Comparison of ENCODE assay signal across 9 cellular contexts in the genomic region with DNA sequence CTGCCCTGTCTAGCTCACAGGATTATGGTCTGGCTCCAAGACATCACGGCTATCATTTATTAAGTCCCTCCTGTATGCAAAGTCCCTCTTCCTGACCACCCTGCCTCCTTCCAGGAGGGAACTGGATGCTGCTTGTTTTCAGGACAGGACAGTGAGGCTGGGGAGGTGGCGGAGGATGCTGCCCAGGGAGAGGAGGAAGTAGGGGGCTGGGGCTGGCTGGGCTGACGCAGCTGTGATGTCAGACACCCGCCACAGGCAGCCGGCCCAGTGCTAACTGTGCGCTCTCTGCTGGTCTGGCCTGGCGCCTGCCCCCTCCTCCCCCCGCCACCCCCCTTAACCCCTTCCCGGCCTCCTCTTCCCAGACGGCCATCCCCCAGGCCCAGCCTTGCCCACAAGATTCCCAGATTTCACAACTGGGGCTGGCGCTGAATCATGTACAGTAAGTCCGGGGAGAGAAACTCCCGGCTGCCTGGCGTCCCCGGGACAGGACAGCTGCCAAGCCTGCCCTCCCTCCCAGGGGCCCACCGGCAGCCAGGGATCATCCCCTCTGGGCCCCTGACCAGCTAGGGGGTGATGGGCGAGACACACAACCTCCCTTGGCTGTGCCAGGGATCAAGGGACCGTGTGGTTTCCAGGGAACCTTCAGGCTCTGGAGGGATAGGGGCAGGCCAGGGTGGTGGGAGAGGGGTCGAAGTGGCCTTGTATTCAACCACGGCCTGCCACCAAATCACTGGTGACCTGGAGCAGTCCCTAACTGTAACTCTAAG.
A peak's percentile ranks its signal among the peaks of the same experiment; 100 is the strongest.
DNase-seq lines count a peak whose midpoint lies in the region; ATAC-seq, FAIRE-seq and TF ChIP-seq lines count a peak whose summit lies in the region.
"Had no signal": no experiment of that assay in that cellular context is flagged by ENCODE, and none has a peak within 500 bp of the region (broad histone marks: within the 10 kb centered on the region; RNA-seq: fewer than 3 reads in every experiment).

No MANE protein-coding gene starts in this region.

- H3K4me3 Mint-ChIP-seq in Caco-2 (ENCODE audit: unreplicated experiment) (no peak overlapping the region), type B pancreatic cell (no peak overlapping the region)

- H3K9me3 Mint-ChIP-seq in Caco-2 (ENCODE audit: unreplicated experiment) = peaks cover 6% of the 10 kb centered on the region
- H3K9me3 Mint-ChIP-seq in type B pancreatic cell = no peaks in the 10 kb centered on the region

- TF ChIP-seq POLR2A in H1 (IDR thresholded peaks at IDR 0.05; ENCODE audit: control extremely low read depth in 1 of 2, low read depth in 2 of 2, low read length in 2 of 2) (no peak), tibial nerve (IDR thresholded peaks at IDR 0.05) (peak in 1 of 2 donors; percentile 56)

- POLR2A ChIA-PET in Caco-2 (lab: Charles Lee) = no interaction called here
- POLR2A ChIA-PET in OCI-LY7 (lab: Charles Lee) = no interaction called here
- POLR2A ChIA-PET in H1 (lab: Charles Lee; ENCODE audit: partially characterized antibody) = interaction anchor here (0.8 to 3.0 kb wide), 3 partner anchors 9 to 118 kb away, joined by 3 to 8 read pairs (median 8); a partner anchor contains a TSS

- H4K20me1 ChIP-seq in OCI-LY7 (ENCODE audit: insufficient read depth, low read length) = no peaks in the 10 kb centered on the region
- no peaks in the 10 kb centered on the region for H4K20me1 ChIP-seq in H1 (replicated peaks in 1 of 2; ENCODE audit: control insufficient read depth in 1 of 2, insufficient read depth in 2 of 2, low read length in 2 of 2)

- TF ChIP-seq RAD21 in H1 (IDR thresholded peaks at IDR 0.05 in 1 of 2, conservative IDR thresholded peaks at IDR 0.05 in 1 of 2; ENCODE audit: low read depth in 2 of 2, low read length in 2 of 2) = no peak

- H3K9me3 ChIP-seq in Caco-2 (no peaks in the 10 kb centered on the region), OCI-LY7 (ENCODE audit: low read length) (no peaks in the 10 kb centered on the region), H1 (ENCODE audit: insufficient read depth in 2 of 2, low read depth in 1 of 2, low read length in 1 of 2) (no peaks in the 10 kb centered on the region), tibial nerve (no peaks in the 10 kb centered on the region)

- no peak overlapping the region for H3K9ac ChIP-seq in H1 (replicated peaks in 1 of 4; ENCODE audit: extremely low read depth in 1 of 4, low read depth in 3 of 4, low read length in 3 of 4)

- WGBS in H1 (ENCODE audit: extremely low coverage in 1 of 2, insufficient coverage in 1 of 2, insufficient read length in 1 of 2, insufficient replicate concordance in 2 of 2, low coverage in 1 of 2, low lambda C conversion rate in 2 of 2, missing lambda C conversion rate in 1 of 2), 2 experiments = 71% methylated on average over 11 of the region's 20 CpGs; no CpG with 5 or more reads in 1 of the 2 experiments
- WGBS in tibial nerve, 2 donors = 6 to 10% methylated on average over 9 to 12 of the region's 20 CpGs

- H3K4me1 ChIP-seq in Caco-2 (peaks cover 28% of the 10 kb centered on the region), OCI-LY7 (ENCODE audit: insufficient read depth, low read length, poor library complexity, severe bottlenecking) (peaks cover 10% of the 10 kb centered on the region), H1 (replicated peaks in 1 of 4; ENCODE audit: control insufficient read depth in 3 of 4, insufficient read depth in 4 of 4, low read length in 3 of 4) (peaks cover 0 to 12% (median 5%) of the 10 kb centered on the region in 4 experiments; a peak in 5 of 7 replicates), tibial nerve (peaks cover 7 to 81% (median 42%) of the 10 kb centered on the region in 4 donors)

- peak overlapping the region; percentile 91 for H2AFZ ChIP-seq in OCI-LY7 (ENCODE audit: low read length)
- H2AFZ ChIP-seq in H1 (ENCODE audit: low read length) = peak overlapping the region; percentile 78; the same call in 1 of the 2 replicates

- peak overlapping the region; percentile 25 for H4K91ac ChIP-seq in H1 (replicated peaks; ENCODE audit: insufficient read length, low read length)

- no peak overlapping the region for H2AK5ac ChIP-seq in H1 (ENCODE audit: low read depth, low read length)

- intact Hi-C loops in Caco-2 (cut with micrococcal nuclease; ENCODE audit: unreplicated experiment) = no loop called here
- intact Hi-C loops in OCI-LY7 (cut with micrococcal nuclease; ENCODE audit: unreplicated experiment) = no loop called here

- H3K23ac ChIP-seq in H1 (ENCODE audit: insufficient read length) = no peak overlapping the region

- no peaks in the 10 kb centered on the region for H3K36me3 ChIP-seq in Caco-2 (ENCODE audit: control insufficient read depth, insufficient read depth, low read length)
- H3K36me3 ChIP-seq in OCI-LY7 (ENCODE audit: insufficient read depth, low read length) = no peaks in the 10 kb centered on the region
- H3K36me3 ChIP-seq in H1 (ENCODE audit: control insufficient read depth in 2 of 4, insufficient read depth in 4 of 4, low read length in 3 of 4) = no peaks in the 10 kb centered on the region
- no peaks in the 10 kb centered on the region for H3K36me3 ChIP-seq in tibial nerve

- H3K27ac ChIP-seq in OCI-LY7 (ENCODE audit: low read depth, low read length, poor library complexity, severe bottlenecking) (no peak overlapping the region), H1 (ENCODE audit: low read depth, low read length) (no peak overlapping the region), tibial nerve (peak overlapping the region; percentile 66 to 93 (median 88))

- no peak overlapping the region for H3K56ac ChIP-seq in H1 (replicated peaks; ENCODE audit: insufficient read length, low read depth, low read length)

- no TSS peak for BruUV-seq in Caco-2 (replicated peaks; lab: Mats Ljungman, UMichigan)
- no TSS peak for BruUV-seq in OCI-LY7 (replicated peaks; lab: Mats Ljungman, UMichigan)

- H3K9me2 ChIP-seq in OCI-LY7 (ENCODE audit: insufficient read depth, low read length) = no peaks in the 10 kb centered on the region

- peak overlapping the region; percentile 80; the same call in 1 of the 2 replicates for H2BK12ac ChIP-seq in H1 (ENCODE audit: low read depth, low read length)

- CTCF ChIA-PET in Caco-2 (lab: Charles Lee) = no interaction called here
- CTCF ChIA-PET in OCI-LY7 (lab: Charles Lee; ENCODE audit: unreplicated experiment) = no interaction called here
- CTCF ChIA-PET in H1 (lab: Charles Lee; ENCODE audit: partially characterized antibody) = interaction anchor here (0.8 to 1.8 kb wide), 5 partner anchors 9 to 156 kb away, joined by 3 to 6 read pairs (median 3); no protein-coding TSS in a partner anchor

- no peaks in the 10 kb centered on the region for H3K79me1 ChIP-seq in H1 (ENCODE audit: low read depth, low read length)

- H3K27me3 Mint-ChIP-seq in Caco-2 (ENCODE audit: insufficient read depth, unreplicated experiment) (no peaks in the 10 kb centered on the region), type B pancreatic cell (peaks cover 5% of the 10 kb centered on the region)

- H2BK20ac ChIP-seq in H1 (ENCODE audit: low read length) = peak overlapping the region; percentile 32; the same call in 1 of the 2 replicates

- ATAC-seq in HG02642 (IDR thresholded peaks at IDR 0.05; ENCODE audit: poor library complexity, unreplicated experiment) (no peak), GM21786 (IDR thresholded peaks at IDR 0.05; ENCODE audit: unreplicated experiment) (no peak)

- peaks cover 23% of the 10 kb centered on the region for H3K4me1 Mint-ChIP-seq in Caco-2 (ENCODE audit: low read depth, unreplicated experiment)
- peaks cover 32% of the 10 kb centered on the region for H3K4me1 Mint-ChIP-seq in type B pancreatic cell (ENCODE audit: unreplicated experiment)

- H3K27ac Mint-ChIP-seq in Caco-2 (ENCODE audit: unreplicated experiment) = peak overlapping the region; percentile 26
- H3K27ac Mint-ChIP-seq in type B pancreatic cell = no peak overlapping the region

- peak overlapping the region; percentile 28 for H2BK120ac ChIP-seq in H1 (replicated peaks; ENCODE audit: low read depth, low read length)

- no peak for FAIRE-seq in H1 (lab: Jason Lieb, UNC)
- FAIRE-seq: frontal cortex had no signal

- DNase-seq in Caco-2 (no peak), OCI-LY7 (ENCODE audit: low spot score) (peak; percentile 50), H1 (ENCODE audit: low read depth in 1 of 2, low spot score in 2 of 2) (no peak), medulla oblongata (ENCODE audit: extremely low spot score) (peak; percentile 79), tibial nerve (ENCODE audit: low spot score in 2 of 2) (peak; percentile 84 to 92), type B pancreatic cell (ENCODE audit: extremely low spot score, unreplicated experiment) (no peak)

- TF ChIP-seq EP300 in H1 (IDR thresholded peaks at IDR 0.05; ENCODE audit: borderline replicate concordance in 1 of 2, low read depth in 2 of 2, low read length in 2 of 2) = no peak
- peak; percentile 28 to 87 for TF ChIP-seq EP300 in tibial nerve (IDR thresholded peaks at IDR 0.05)

- H3K36me3 Mint-ChIP-seq in Caco-2 (ENCODE audit: insufficient read depth, unreplicated experiment) (no peaks in the 10 kb centered on the region), type B pancreatic cell (no peaks in the 10 kb centered on the region)

- peak overlapping the region; percentile 2; the same call in 1 of the 2 replicates for H3K4me2 ChIP-seq in OCI-LY7 (ENCODE audit: low read length)
- H3K4me2 ChIP-seq in H1 (ENCODE audit: insufficient read depth in 1 of 2, low read depth in 2 of 2, low read length in 2 of 2) = no peak overlapping the region

- TF ChIP-seq CTCF in Caco-2 (IDR thresholded peaks at IDR 0.05; ENCODE audit: insufficient read depth in 1 of 2, low read depth in 1 of 2, low read length in 1 of 2, severe bottlenecking in 1 of 2, unreplicated experiment in 1 of 2) = no peak
- no peak for TF ChIP-seq CTCF in OCI-LY7 (conservative IDR thresholded peaks at IDR 0.05; ENCODE audit: low read length)
- no peak for TF ChIP-seq CTCF in H1 (IDR thresholded peaks at IDR 0.05; ENCODE audit: control extremely low read depth in 1 of 3, insufficient read depth in 1 of 3, low read depth in 1 of 3, low read length in 3 of 3)
- peak in 4 of 5 experiments; percentile 7 to 36 (median 18) for TF ChIP-seq CTCF in tibial nerve (IDR thresholded peaks at IDR 0.05)
- TF ChIP-seq CTCF in type B pancreatic cell (conservative IDR thresholded peaks at IDR 0.05) = no peak

- no peak overlapping the region for H3K4me3 ChIP-seq in Caco-2 (ENCODE audit: low read depth, low read length)
- no peak overlapping the region for H3K4me3 ChIP-seq in OCI-LY7 (ENCODE audit: low read depth, low read length, poor library complexity, severe bottlenecking)
- 0 out of 8 replicates have a peak overlapping the region, but pooled peaks of 1 of the 4 experiments have one; percentile 12 for H3K4me3 ChIP-seq in H1 (ENCODE audit: extremely low read depth in 1 of 4, insufficient read depth in 2 of 4, low read depth in 3 of 4, low read length in 4 of 4)
- peak overlapping the region in 1 of 4 donors; percentile 3 for H3K4me3 ChIP-seq in tibial nerve

- peak overlapping the region; percentile 83; the same call in 1 of the 2 replicates for H3K18ac ChIP-seq in H1 (ENCODE audit: extremely low read depth, low read length)

- H3K79me2 ChIP-seq in OCI-LY7 (ENCODE audit: insufficient read depth, low read depth, low read length) (no peaks in the 10 kb centered on the region), H1 (ENCODE audit: control insufficient read depth in 1 of 2, insufficient read depth in 2 of 2, low read length in 2 of 2) (no peaks in the 10 kb centered on the region)

- no peak overlapping the region for H3K4ac ChIP-seq in H1 (replicated peaks; ENCODE audit: insufficient read length, low read depth, low read length)

- no peak overlapping the region for H3K14ac ChIP-seq in H1 (ENCODE audit: insufficient read length)

- no peaks in the 10 kb centered on the region for H3K23me2 ChIP-seq in H1 (ENCODE audit: low read depth, low read length)

- H3K27me3 ChIP-seq in Caco-2 (replicated peaks; ENCODE audit: control insufficient read depth, insufficient read depth, low read length) (no peaks in the 10 kb centered on the region), H1 (replicated peaks in 1 of 4; ENCODE audit: control insufficient read depth in 3 of 4, extremely low read depth in 1 of 4, insufficient read depth in 3 of 4, low read length in 3 of 4) (no peaks in the 10 kb centered on the region), tibial nerve (no peaks in the 10 kb centered on the region)

- peak overlapping the region; percentile 38 for H4K5ac ChIP-seq in H1 (ENCODE audit: insufficient read length, low read depth, low read length)

- H2BK15ac ChIP-seq in H1 (ENCODE audit: low read length) = peak overlapping the region; percentile 46; the same call in 1 of the 2 replicates

- peak overlapping the region; percentile 78; the same call in 1 of the 2 replicates for H2BK5ac ChIP-seq in H1 (ENCODE audit: low read depth, low read length)

- H4K8ac ChIP-seq in H1 (ENCODE audit: extremely low read depth, insufficient read depth, low read length) = peak overlapping the region; percentile 90; the same call in 1 of the 2 replicates

Comparison
In these comparisons a context has a peak if more than half of its experiments do, and no peak if none do; other contexts are left out.
1. DNase-seq: peak in OCI-LY7 (single experiment), medulla oblongata (single experiment) and tibial nerve (2 of 2); none in Caco-2 (0 of 2), H1 (0 of 2) and type B pancreatic cell (single experiment).
2. CTCF ChIP-seq: peak in tibial nerve (4 of 5); none in Caco-2 (0 of 2), OCI-LY7 (single experiment), H1 (0 of 3) and type B pancreatic cell (single experiment).
3. H3K27ac ChIP-seq: peak in tibial nerve (4 of 4); none in OCI-LY7 (single experiment) and H1 (single experiment).